19 cellular contexts compared by ENCODE assay signal in the genomic region with DNA sequence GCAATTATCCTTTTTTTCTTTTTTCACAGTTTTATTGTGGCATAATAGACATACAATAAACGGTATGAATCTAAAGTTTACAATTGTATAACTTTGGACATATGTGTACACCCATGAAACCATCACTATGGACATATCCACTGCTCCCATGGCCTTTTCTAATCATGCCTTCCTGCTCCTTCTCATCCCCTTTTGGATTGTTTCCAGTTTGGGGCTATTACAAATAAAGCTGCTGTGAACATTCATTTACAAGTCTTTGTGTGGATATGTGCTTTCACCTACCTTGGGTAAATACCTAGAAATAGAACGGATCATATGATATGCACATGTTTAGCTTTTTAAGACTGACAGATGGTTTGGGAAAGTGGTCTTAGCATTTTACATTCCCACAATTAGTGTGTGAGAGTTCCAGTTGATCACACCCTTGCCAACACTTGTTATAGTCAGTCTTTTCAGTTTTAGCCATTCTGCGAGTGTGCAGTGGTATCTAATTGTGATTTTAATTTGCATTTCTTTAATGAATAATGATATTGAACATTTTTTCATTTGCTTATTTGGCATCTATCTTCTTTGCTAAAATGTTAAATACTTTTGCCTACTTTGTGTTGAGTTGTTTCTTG.
DNase-seq lines count a peak whose midpoint lies in the region; ATAC-seq and TF ChIP-seq lines count a peak whose summit lies in the region.
"Had no signal": no experiment of that assay in that cellular context is flagged by ENCODE, and none has a peak within 500 bp of the region (broad histone marks: within the 10 kb centered on the region; RNA-seq: fewer than 3 reads in every experiment).

No MANE protein-coding gene starts in this region.

- H3K9me3 Mint-ChIP-seq in natural killer cell treated with Interleukin-12 subunit alpha and Interleukin-12 subunit beta and Interleukin-15 and Interleukin-18, amount 100 ng/mL, for 72 hours = no peaks in the 10 kb centered on the region
- H3K9me3 Mint-ChIP-seq: activated T-helper 17 cell treated with anti-CD3 and anti-CD28 coated beads, Interleukin-2, amount 50 U/mL, for 72 hours; GM23338; stimulated activated naive CD8-positive, alpha-beta T cell treated with anti-CD3 and anti-CD28 coated beads, Interleukin-15, amount 100 ng/mL, for 72 hours; T-cell had no signal

- no peaks in the 10 kb centered on the region for H3K27me3 Mint-ChIP-seq in natural killer cell treated with Interleukin-12 subunit alpha and Interleukin-12 subunit beta and Interleukin-15 and Interleukin-18, amount 100 ng/mL, for 72 hours
- H3K27me3 Mint-ChIP-seq: activated T-helper 17 cell treated with anti-CD3 and anti-CD28 coated beads, Interleukin-2, amount 50 U/mL, for 72 hours; brain; stimulated activated naive CD8-positive, alpha-beta T cell treated with anti-CD3 and anti-CD28 coated beads, Interleukin-15, amount 100 ng/mL, for 72 hours; T-cell had no signal

- no peak overlapping the region for H3K27ac ChIP-seq in heart right ventricle
- H3K27ac ChIP-seq: upper lobe of left lung had no signal

- TF ChIP-seq CTCF in heart right ventricle (IDR thresholded peaks at IDR 0.05) = no peak

- no peaks in the 10 kb centered on the region for H3K36me3 Mint-ChIP-seq in natural killer cell treated with Interleukin-12 subunit alpha and Interleukin-12 subunit beta and Interleukin-15 and Interleukin-18, amount 100 ng/mL, for 72 hours

- peaks cover 0 to 7% (median 0%) of the 10 kb centered on the region in 11 donors for H3K9me3 ChIP-seq in heart right ventricle
- H3K9me3 ChIP-seq: upper lobe of left lung had no signal

- H3K4me1 Mint-ChIP-seq in natural killer cell treated with Interleukin-12 subunit alpha and Interleukin-12 subunit beta and Interleukin-15 and Interleukin-18, amount 100 ng/mL, for 72 hours (ENCODE audit: low read depth in 2 of 2) = no peaks in the 10 kb centered on the region
- H3K4me1 Mint-ChIP-seq: activated T-helper 17 cell treated with anti-CD3 and anti-CD28 coated beads, Interleukin-2, amount 50 U/mL, for 72 hours; GM23338; stimulated activated naive CD8-positive, alpha-beta T cell treated with anti-CD3 and anti-CD28 coated beads, Interleukin-15, amount 100 ng/mL, for 72 hours; T-cell had no signal

- H3K4me1 ChIP-seq in heart right ventricle = no peaks in the 10 kb centered on the region
- H3K4me1 ChIP-seq: upper lobe of left lung had no signal

- ATAC-seq in left colon (peak; percentile 96), heart right ventricle (no peak)
- no peak for ATAC-seq in natural killer cell treated with Interleukin-12 subunit alpha and Interleukin-12 subunit beta and Interleukin-15 and Interleukin-18, amount 100 ng/mL, for 72 hours
- ATAC-seq: activated T-helper 17 cell treated with anti-CD3 and anti-CD28 coated beads, Interleukin-2, amount 50 U/mL, for 72 hours; GM23338; stimulated activated naive CD8-positive, alpha-beta T cell treated with anti-CD3 and anti-CD28 coated beads, Interleukin-15, amount 100 ng/mL, for 72 hours; T-cell had no signal

- H3K4me3 Mint-ChIP-seq in natural killer cell treated with Interleukin-12 subunit alpha and Interleukin-12 subunit beta and Interleukin-15 and Interleukin-18, amount 100 ng/mL, for 72 hours = no peak overlapping the region
- H3K4me3 Mint-ChIP-seq: activated T-helper 17 cell treated with anti-CD3 and anti-CD28 coated beads, Interleukin-2, amount 50 U/mL, for 72 hours; brain; GM23338; stimulated activated naive CD8-positive, alpha-beta T cell treated with anti-CD3 and anti-CD28 coated beads, Interleukin-15, amount 100 ng/mL, for 72 hours; T-cell had no signal

- peaks cover 0 to 20% (median 0%) of the 10 kb centered on the region in 9 donors for H3K36me3 ChIP-seq in heart right ventricle

- DNase-seq in DMS79 treated with DMSO at 0.1 percent for 48 hours (lab: John Stamatoyannopoulos, UW) = peak; percentile 9
- DNase-seq in NCI-H1436 treated with DMSO at 0.1 percent for 48 hours (lab: John Stamatoyannopoulos, UW) = peak; percentile 51
- peak; percentile 85 for DNase-seq in NCI-H345 (lab: John Stamatoyannopoulos, UW)
- no peak for DNase-seq in left colon
- DNase-seq in heart right ventricle = no peak
- DNase-seq in HCEC 1CT = no peak
- no peak for DNase-seq in natural killer cell treated with Interleukin-12 subunit alpha and Interleukin-12 subunit beta and Interleukin-15 and Interleukin-18, amount 100 ng/mL, for 72 hours (ENCODE audit: low spot score)
- no peak for DNase-seq in stimulated activated CD4-positive, alpha-beta T cell treated with anti-CD3 and anti-CD28 coated beads, Interleukin-4, amount 100 ng/mL, for 1 hour
- DNase-seq: activated CD4-positive, alpha-beta T cell treated with anti-CD3 and anti-CD28 coated beads for 48 hours; cortex of kidney; hypothalamus; islet precursor cell; stimulated activated CD4-positive, alpha-beta T cell treated with anti-CD3 and anti-CD28 coated beads, Interleukin-2, amount 100 ng/mL, for 24 hours; stimulated activated naive CD8-positive, alpha-beta T cell treated with anti-CD3 and anti-CD28 coated beads, Interleukin-15, amount 100 ng/mL, for 72 hours; T-cell; upper lobe of left lung had no signal

- H3K27ac Mint-ChIP-seq in natural killer cell treated with Interleukin-12 subunit alpha and Interleukin-12 subunit beta and Interleukin-15 and Interleukin-18, amount 100 ng/mL, for 72 hours = no peak overlapping the region
- H3K27ac Mint-ChIP-seq: activated T-helper 17 cell treated with anti-CD3 and anti-CD28 coated beads, Interleukin-2, amount 50 U/mL, for 72 hours; GM23338; stimulated activated naive CD8-positive, alpha-beta T cell treated with anti-CD3 and anti-CD28 coated beads, Interleukin-15, amount 100 ng/mL, for 72 hours; T-cell had no signal

- WGBS in heart right ventricle, 2 donors = 94% methylated on average over 3 of the region's 3 CpGs

- no peaks in the 10 kb centered on the region for H3K27me3 ChIP-seq in heart right ventricle
- H3K27me3 ChIP-seq: upper lobe of left lung had no signal

- no peak overlapping the region for H3K4me3 ChIP-seq in heart right ventricle
- H3K4me3 ChIP-seq: GM23338, upper lobe of left lung had no signal

- intact Hi-C loops in left colon (cut with DNase I, micrococcal nuclease) (no loop called here), heart right ventricle (cut with DNase I) (no loop called here)

Comparison
In these comparisons a context has a peak if more than half of its experiments do, and no peak if none do; other contexts are left out.
1. DNase-seq: peak in DMS79 treated with DMSO at 0.1 percent for 48 hours (single experiment), NCI-H1436 treated with DMSO at 0.1 percent for 48 hours (single experiment) and NCI-H345 (single experiment); none in left colon (0 of 2), heart right ventricle (0 of 2), HCEC 1CT (single experiment), natural killer cell treated with Interleukin-12 subunit alpha and Interleukin-12 subunit beta and Interleukin-15 and Interleukin-18, amount 100 ng/mL, for 72 hours (single experiment) and stimulated activated CD4-positive, alpha-beta T cell treated with anti-CD3 and anti-CD28 coated beads, Interleukin-4, amount 100 ng/mL, for 1 hour (single experiment).